ENCODE assay signal across 27 cellular contexts in genomic region chr4:39324897-39325613, GRCh38. TPM values are rescaled to one million over a fixed set of nuclear protein-coding genes. Genes with fewer than 3 reads are reported as not detected.
DNase-seq lines count a peak whose midpoint lies in the region; ATAC-seq, FAIRE-seq and TF ChIP-seq lines count a peak whose summit lies in the region.
"Had no signal": no experiment of that assay in that cellular context is flagged by ENCODE, and none has a peak within 500 bp of the region (broad histone marks: within the 10 kb centered on the region; RNA-seq: fewer than 3 reads in every experiment).

No MANE protein-coding gene starts in this region.

- H3K9me3 ChIP-seq in GM12878 (replicated peaks; ENCODE audit: control insufficient read depth, insufficient read depth, low read length) (no peaks in the 10 kb centered on the region), heart right ventricle (no peaks in the 10 kb centered on the region)
- H3K9me3 ChIP-seq: BLaER1, neutrophil, stomach had no signal

- no peaks in the 10 kb centered on the region for H3K27me3 Mint-ChIP-seq in activated CD4-positive, alpha-beta T cell treated with anti-CD3 and anti-CD28 coated beads, Interleukin-2, amount 10 ng/mL, durations not matched to agents 24 days and 14 days
- H3K27me3 Mint-ChIP-seq: activated CD8-positive, alpha-beta T cell treated with anti-CD3 and anti-CD28 coated beads for 36 hours; type B pancreatic cell had no signal

- in situ Hi-C loops in GM12878 (cut with MboI): no loop called here

- no peak overlapping the region for H3K9ac ChIP-seq in GM12878 (ENCODE audit: control insufficient read depth, insufficient read depth, low read length)
- H3K9ac ChIP-seq: BLaER1 had no signal

- no peak for TF ChIP-seq RAD21 in GM12878 (IDR thresholded peaks at IDR 0.05; ENCODE audit: insufficient read depth, low read depth, low read length)

- CTCF ChIA-PET in GM12878 (lab: Yijun Ruan, JAX): interaction anchor here (0.7 kb wide), 1 partner anchor 28 kb away, joined by 3 read pairs; no protein-coding TSS in a partner anchor

- no peak for DNase-seq in activated CD4-positive, alpha-beta T cell treated with anti-CD3 and anti-CD28 coated beads, Interleukin-2, amount 10 ng/mL, durations not matched to agents 24 days and 14 days
- no peak for DNase-seq in activated CD4-positive, alpha-beta T cell treated with anti-CD3 and anti-CD28 coated beads, Interleukin-2, amount 50 U/mL, for 48 hours
- DNase-seq in GM12878 (ENCODE audit: low read depth, low spot score): no peak
- no peak for DNase-seq in left lobe of liver (ENCODE audit: low spot score)
- no peak for DNase-seq in ureter (ENCODE audit: low spot score)
- DNase-seq in middle frontal gyrus (ENCODE audit: extremely low spot score, low spot score): no peak
- DNase-seq in heart right ventricle: no peak
- DNase-seq: 8988T; activated CD8-positive, alpha-beta T cell treated with anti-CD3 and anti-CD28 coated beads for 36 hours; activated naive CD4-positive, alpha-beta T cell treated with anti-CD3 and anti-CD28 coated beads for 36 hours; activated T-cell treated with anti-CD3 and anti-CD28 coated beads, Interleukin-2, amount 50 U/mL, for 1 hour; aorta; central memory CD4-positive, alpha-beta T cell; erythroblast; islet precursor cell; KBM-7; NCI-H146; NCI-H524; retina; stimulated activated CD4-positive, alpha-beta T cell treated with anti-CD3 and anti-CD28 coated beads, Interleukin-4, amount 100 ng/mL, for 1 hour; stomach had no signal

- H3K9me3 Mint-ChIP-seq in activated CD4-positive, alpha-beta T cell treated with anti-CD3 and anti-CD28 coated beads, Interleukin-2, amount 10 ng/mL, durations not matched to agents 24 days and 14 days: peaks cover 7% of the 10 kb centered on the region
- H3K9me3 Mint-ChIP-seq: activated CD8-positive, alpha-beta T cell treated with anti-CD3 and anti-CD28 coated beads for 36 hours; activated naive CD4-positive, alpha-beta T cell treated with anti-CD3 and anti-CD28 coated beads for 36 hours had no signal

- ATAC-seq in GM12878 (no peak), left lobe of liver (peak; percentile 92), heart right ventricle (no peak)
- ATAC-seq: activated CD8-positive, alpha-beta T cell treated with anti-CD3 and anti-CD28 coated beads for 36 hours had no signal

- H3K4me3 Mint-ChIP-seq in activated CD4-positive, alpha-beta T cell treated with anti-CD3 and anti-CD28 coated beads, Interleukin-2, amount 10 ng/mL, durations not matched to agents 24 days and 14 days: no peak overlapping the region
- H3K4me3 Mint-ChIP-seq: activated CD8-positive, alpha-beta T cell treated with anti-CD3 and anti-CD28 coated beads for 36 hours; activated naive CD4-positive, alpha-beta T cell treated with anti-CD3 and anti-CD28 coated beads for 36 hours; type B pancreatic cell had no signal

- intact Hi-C loops in activated CD4-positive, alpha-beta T cell treated with anti-CD3 and anti-CD28 coated beads, Interleukin-2, amount 10 ng/mL, durations not matched to agents 24 days and 14 days (cut with micrococcal nuclease): no loop called here
- intact Hi-C loops in GM12878 (cut with micrococcal nuclease; ENCODE audit: unreplicated experiment): no loop called here
- intact Hi-C loops in heart right ventricle (cut with DNase I): no loop called here

- no peak for TF ChIP-seq EP300 in GM12878 (IDR thresholded peaks at IDR 0.05; ENCODE audit: borderline replicate concordance in 1 of 2, control insufficient read depth in 1 of 2, low read depth in 2 of 2, low read length in 2 of 2)

- H3K36me3 Mint-ChIP-seq in activated CD4-positive, alpha-beta T cell treated with anti-CD3 and anti-CD28 coated beads, Interleukin-2, amount 10 ng/mL, durations not matched to agents 24 days and 14 days (ENCODE audit: low read depth): peaks cover 64% of the 10 kb centered on the region

- H3K27me3 ChIP-seq in GM12878 (replicated peaks in 1 of 2; ENCODE audit: control insufficient read depth in 2 of 2, insufficient read depth in 2 of 2, low read length in 1 of 2) (no peaks in the 10 kb centered on the region), heart right ventricle (no peaks in the 10 kb centered on the region)
- H3K27me3 ChIP-seq: BLaER1, neutrophil, stomach had no signal

- no peaks in the 10 kb centered on the region for H4K20me1 ChIP-seq in GM12878 (ENCODE audit: control insufficient read depth, insufficient read depth)

- POLR2A ChIA-PET in GM12878 (lab: Charles Lee): no interaction called here

- no peaks in the 10 kb centered on the region for H3K4me1 ChIP-seq in GM12878 (ENCODE audit: control insufficient read depth, insufficient read depth, low read length)
- H3K4me1 ChIP-seq in heart right ventricle: no peaks in the 10 kb centered on the region
- H3K4me1 ChIP-seq: BLaER1, stomach had no signal

- peak overlapping the region; percentile 10 for H3K27ac Mint-ChIP-seq in activated CD4-positive, alpha-beta T cell treated with anti-CD3 and anti-CD28 coated beads, Interleukin-2, amount 10 ng/mL, durations not matched to agents 24 days and 14 days
- H3K27ac Mint-ChIP-seq: activated naive CD4-positive, alpha-beta T cell treated with anti-CD3 and anti-CD28 coated beads for 36 hours; type B pancreatic cell had no signal

- H3K4me2 ChIP-seq in GM12878 (ENCODE audit: control insufficient read depth, insufficient read depth): no peak overlapping the region
- H3K4me2 ChIP-seq: BLaER1 had no signal

- H3K4me1 Mint-ChIP-seq in activated CD4-positive, alpha-beta T cell treated with anti-CD3 and anti-CD28 coated beads, Interleukin-2, amount 10 ng/mL, durations not matched to agents 24 days and 14 days: peaks cover 3% of the 10 kb centered on the region

- H3K4me3 ChIP-seq in GM12878: no peak overlapping the region
- no peak overlapping the region for H3K4me3 ChIP-seq in heart right ventricle
- H3K4me3 ChIP-seq: BLaER1, SK-N-MC, stomach had no signal

- TSS peak; percentile 21 for BruUV-seq in GM12878 (replicated peaks; lab: Mats Ljungman, UMichigan)

- H3K27ac ChIP-seq in GM12878 (ENCODE audit: control insufficient read depth, insufficient read depth): no peak overlapping the region
- peak overlapping the region; percentile 89 for H3K27ac ChIP-seq in temporal lobe (ENCODE audit: low read depth, low read length)
- H3K27ac ChIP-seq in heart right ventricle: no peak overlapping the region
- H3K27ac ChIP-seq: BLaER1, neutrophil, SK-N-MC, stomach had no signal

- WGBS in GM12878 (ENCODE audit: insufficient coverage, insufficient replicate concordance, low lambda C conversion rate, missing lambda C conversion rate): 99% methylated on average over 4 of the region's 4 CpGs
- 87 to 97% methylated on average over 4 of the region's 4 CpGs for WGBS in heart right ventricle, 2 donors

- H3K36me3 ChIP-seq in GM12878 (ENCODE audit: control insufficient read depth in 2 of 2, insufficient read depth in 2 of 2, low read length in 1 of 2) (peaks cover 0 to 16% of the 10 kb centered on the region in 2 experiments; a peak in 3 of 4 replicates), heart right ventricle (peaks cover 0 to 76% (median 0%) of the 10 kb centered on the region in 9 donors)

- SMC1A ChIA-PET in GM12878 (lab: Charles Lee; ENCODE audit: uncharacterized antibody, unreplicated experiment): no interaction called here

- TF ChIP-seq CTCF in GM12878 (IDR thresholded peaks at IDR 0.05 in 2 of 3, conservative IDR thresholded peaks at IDR 0.05 in 1 of 3; ENCODE audit: control insufficient read depth in 2 of 3, extremely low read depth in 1 of 3, insufficient read depth in 1 of 3, low read depth in 3 of 3, low read length in 3 of 3) (no peak), heart right ventricle (IDR thresholded peaks at IDR 0.05) (no peak)

- RAD21 ChIA-PET in GM12878 (lab: Charles Lee; ENCODE audit: unreplicated experiment): no interaction called here

- no peak overlapping the region for H2AFZ ChIP-seq in GM12878 (ENCODE audit: control insufficient read depth, low read depth, low read length)

- FAIRE-seq in GM12878 (lab: Jason Lieb, UNC): no peak
- FAIRE-seq: H54 had no signal

- TF ChIP-seq POLR2A in GM12878 (IDR thresholded peaks at IDR 0.05; ENCODE audit: low read depth, low read length): no peak

- H3K79me2 ChIP-seq in GM12878 (ENCODE audit: control insufficient read depth, insufficient read depth, low read length): peaks cover 1% of the 10 kb centered on the region; the same call in 1 of the 2 replicates

RNA-seq across cellular contexts. Expression of gene RFC1, which starts 41.1 kb away (rescaled TPM):
- total RNA-seq in activated CD4-positive, alpha-beta T cell treated with anti-CD3 and anti-CD28 coated beads, Interleukin-2, amount 10 ng/mL, durations not matched to agents 24 days and 14 days: 81.6 and 83.0 TPM in 2 replicates
- 82.4 and 87.6 TPM in 2 replicates for total RNA-seq in GM12878 (2013; cell fraction: nucleolus; rRNA removed)
- total RNA-seq in GM12878 (2014; rRNA removed): 44.0 and 44.2 TPM in 2 replicates
- 66.9 and 68.1 TPM in 2 replicates for total RNA-seq in GM12878 (2014; rRNA removed; fragmentation: Illumina TruSeq; extraction: Trizol)
- total RNA-seq in GM12878 (2021): 40.5 and 41.1 TPM in 2 replicates
- polyA plus RNA-seq in GM12878 (2011; ENCODE audit: low read depth): 21.1 TPM
- polyA plus RNA-seq in GM12878 (2011; rRNA removed): 26.8 and 32.5 TPM in 2 replicates
- 21.5 and 22.4 TPM in 2 replicates for polyA plus RNA-seq in GM12878 (2011; cell fraction: cytosol; rRNA removed)
- polyA plus RNA-seq in GM12878 (2011; cell fraction: nucleus; rRNA removed): 44.8 and 46.7 TPM in 2 replicates
- polyA plus RNA-seq in GM12878 (2012): 27.0 and 39.7 TPM in 2 replicates
- 67.8 and 78.8 TPM in 2 replicates for polyA plus RNA-seq in GM12878 (2014; fragmentation: Illumina TruSeq; extraction: Trizol)
- 10 to 100 TPM; 24.1 to 30.0 TPM for polyA plus RNA-seq in GM12878 (2014; fragmentation: Nextera tagmentation; extraction: Ambion mirVana)
- 17.6 and 22.5 TPM in 2 replicates for polyA plus RNA-seq in GM12878 (2014; rRNA removed)
- 10 to 100 TPM; 39.5 to 41.2 TPM for polyA plus RNA-seq in GM12878 (2016; fragmentation: Nextera tagmentation; extraction: Ambion mirVana)
- polyA minus RNA-seq in GM12878 (2011; rRNA and poly(A)+ RNA removed): 51.4 and 70.7 TPM in 2 replicates
- 31.9 and 47.0 TPM in 2 replicates for polyA minus RNA-seq in GM12878 (2011; cell fraction: cytosol; rRNA and poly(A)+ RNA removed)
- 23.0 and 29.6 TPM in 2 replicates for polyA minus RNA-seq in GM12878 (2011; cell fraction: nucleus; rRNA and poly(A)+ RNA removed)
- total RNA-seq in left lobe of liver: 16.1 TPM
- total RNA-seq in temporal lobe: 35.7 TPM
- 59.4 TPM for total RNA-seq in ureter
- 10 to 100 TPM; 18.4 to 31.0 (median 24.8) TPM for total RNA-seq in heart right ventricle
- 1 to 10 TPM; 5.7 to 9.5 TPM for polyA plus RNA-seq in heart right ventricle
